18 cellular contexts compared by ENCODE assay signal in the genomic region with DNA sequence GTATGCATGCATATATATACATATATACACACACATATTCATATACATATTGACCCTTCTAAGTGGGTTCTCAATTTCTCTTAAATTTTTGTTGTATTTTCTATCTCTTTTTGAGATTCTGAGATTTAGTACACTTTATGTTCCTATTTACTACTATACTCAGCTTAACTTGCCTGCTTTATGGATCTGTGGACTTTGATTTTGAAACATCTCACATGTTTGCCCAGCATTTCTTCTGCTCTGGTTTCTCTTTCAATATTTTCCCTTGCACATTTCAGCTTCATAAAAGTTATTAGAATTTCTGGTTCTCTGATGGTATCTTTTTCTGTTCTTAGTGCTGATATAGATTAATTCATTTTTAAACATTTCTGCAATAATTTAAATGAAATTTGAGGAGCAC.
DNase-seq lines count a peak whose midpoint lies in the region; ATAC-seq, FAIRE-seq and TF ChIP-seq lines count a peak whose summit lies in the region.
"Had no signal": no experiment of that assay in that cellular context is flagged by ENCODE, and none has a peak within 500 bp of the region (broad histone marks: within the 10 kb centered on the region; RNA-seq: fewer than 3 reads in every experiment).

No MANE protein-coding gene starts in this region.

- no peak overlapping the region for H3K27ac Mint-ChIP-seq in activated naive CD4-positive, alpha-beta T cell treated with anti-CD3 and anti-CD28 coated beads for 36 hours
- H3K27ac Mint-ChIP-seq: CD4-positive, alpha-beta memory T cell had no signal

- CTCF ChIA-PET in activated naive CD4-positive, alpha-beta T cell treated with anti-CD3 and anti-CD28 coated beads for 36 hours (lab: Charles Lee) = no interaction called here

- no peaks in the 10 kb centered on the region for H3K9me2 ChIP-seq in MM.1S (replicated peaks; ENCODE audit: insufficient read depth, low read length)

- no peak overlapping the region for H2AFZ ChIP-seq in MM.1S (ENCODE audit: low read length)
- H2AFZ ChIP-seq: GM23248 had no signal

- ATAC-seq in left lobe of liver (peak; percentile 77), upper lobe of left lung (ENCODE audit: low FRiP score in 2 of 2) (no peak)

- no peak overlapping the region for H3K4me3 ChIP-seq in MM.1S (ENCODE audit: low read length)
- no peak overlapping the region for H3K4me3 ChIP-seq in small intestine (ENCODE audit: low read depth in 1 of 2, low read length in 2 of 2)
- H3K4me3 ChIP-seq in upper lobe of left lung = no peak overlapping the region
- H3K4me3 ChIP-seq: GM23248 had no signal

- H3K4me1 ChIP-seq in MM.1S (ENCODE audit: low read length) (0 out of 2 replicates have a peak, but pooled peaks cover 7% of the 10 kb centered on the region), small intestine (ENCODE audit: control insufficient read depth in 2 of 2, insufficient read depth in 1 of 2, low read depth in 1 of 2, low read length in 1 of 2) (no peaks in the 10 kb centered on the region), upper lobe of left lung (no peaks in the 10 kb centered on the region)

- TF ChIP-seq CTCF in MM.1S (IDR thresholded peaks at IDR 0.05; ENCODE audit: low read length) = no peak
- no peak for TF ChIP-seq CTCF in upper lobe of left lung (IDR thresholded peaks at IDR 0.05)

- FAIRE-seq in small intestine (lab: Jason Lieb, UNC) = no peak
- FAIRE-seq: G401.6, GM12892, H1 had no signal

- H3K27ac ChIP-seq in MM.1S (ENCODE audit: low read length) (no peak overlapping the region), small intestine (ENCODE audit: low read depth in 1 of 2, low read length in 1 of 2) (no peak overlapping the region), upper lobe of left lung (no peak overlapping the region)
- H3K27ac ChIP-seq: GM23248 had no signal

- TF ChIP-seq POLR2A in upper lobe of left lung (IDR thresholded peaks at IDR 0.05) = no peak

- intact Hi-C loops in activated naive CD4-positive, alpha-beta T cell treated with anti-CD3 and anti-CD28 coated beads for 36 hours (cut with micrococcal nuclease) = no loop called here

- H3K9ac ChIP-seq in MM.1S (ENCODE audit: low read length) = no peak overlapping the region
- H3K9ac ChIP-seq: GM23248 had no signal

- no peaks in the 10 kb centered on the region for H4K20me1 ChIP-seq in MM.1S (ENCODE audit: insufficient read depth, low read length)

- H3K27me3 ChIP-seq in MM.1S (replicated peaks; ENCODE audit: insufficient read depth, low read length) = no peaks in the 10 kb centered on the region
- no peaks in the 10 kb centered on the region for H3K27me3 ChIP-seq in small intestine (ENCODE audit: control insufficient read depth in 2 of 2, insufficient read depth in 2 of 2, low read length in 2 of 2)
- H3K27me3 ChIP-seq in upper lobe of left lung = no peaks in the 10 kb centered on the region

- H3K27me3 Mint-ChIP-seq in activated naive CD4-positive, alpha-beta T cell treated with anti-CD3 and anti-CD28 coated beads for 36 hours (ENCODE audit: low read depth) = no peaks in the 10 kb centered on the region
- H3K27me3 Mint-ChIP-seq: CD4-positive, alpha-beta memory T cell had no signal

- H3K9me3 ChIP-seq in MM.1S (replicated peaks; ENCODE audit: insufficient read depth, low read length) (no peaks in the 10 kb centered on the region), small intestine (ENCODE audit: control insufficient read depth, low read depth) (no peaks in the 10 kb centered on the region), upper lobe of left lung (peaks cover 0 to 10% (median 6%) of the 10 kb centered on the region in 4 donors)

- DNase-seq in MM.1S = peak; percentile 16
- DNase-seq in left lobe of liver (ENCODE audit: low spot score) = no peak
- DNase-seq in small intestine = peak; percentile 4
- no peak for DNase-seq in iPS-NIHi11 (ENCODE audit: low spot score)
- DNase-seq in upper lobe of left lung = no peak
- no peak for DNase-seq in activated naive CD4-positive, alpha-beta T cell treated with anti-CD3 and anti-CD28 coated beads for 36 hours
- DNase-seq: C1 segment of cervical spinal cord; Calu3; CD4-positive, alpha-beta memory T cell; COR-L47; DMS153; DND-41; GM23248; H7; HCEC 1CT had no signal

- H3K4me1 Mint-ChIP-seq in activated naive CD4-positive, alpha-beta T cell treated with anti-CD3 and anti-CD28 coated beads for 36 hours (ENCODE audit: low read depth) = no peaks in the 10 kb centered on the region
- H3K4me1 Mint-ChIP-seq: CD4-positive, alpha-beta memory T cell had no signal

- no peak overlapping the region for H3K4me3 Mint-ChIP-seq in activated naive CD4-positive, alpha-beta T cell treated with anti-CD3 and anti-CD28 coated beads for 36 hours
- H3K4me3 Mint-ChIP-seq: CD4-positive, alpha-beta memory T cell had no signal

- no peaks in the 10 kb centered on the region for H3K79me2 ChIP-seq in MM.1S (ENCODE audit: low read length)

- no peak for TF ChIP-seq EP300 in upper lobe of left lung (IDR thresholded peaks at IDR 0.05)

- peaks cover 15% of the 10 kb centered on the region for H3K9me3 Mint-ChIP-seq in activated naive CD4-positive, alpha-beta T cell treated with anti-CD3 and anti-CD28 coated beads for 36 hours

- no peaks in the 10 kb centered on the region for H3F3A ChIP-seq in MM.1S (ENCODE audit: insufficient read depth, low read length)

- no peaks in the 10 kb centered on the region for H3K36me3 Mint-ChIP-seq in activated naive CD4-positive, alpha-beta T cell treated with anti-CD3 and anti-CD28 coated beads for 36 hours (ENCODE audit: low read depth)
- H3K36me3 Mint-ChIP-seq: CD4-positive, alpha-beta memory T cell had no signal

- H3K36me3 ChIP-seq in MM.1S (replicated peaks; ENCODE audit: insufficient read depth, low read length) (no peaks in the 10 kb centered on the region), small intestine (ENCODE audit: control insufficient read depth in 2 of 2, insufficient read depth in 2 of 2, low read length in 2 of 2) (no peaks in the 10 kb centered on the region), upper lobe of left lung (no peaks in the 10 kb centered on the region)

- H3K4me2 ChIP-seq in MM.1S (ENCODE audit: low read depth, low read length) = no peak overlapping the region

Comparison
In these comparisons a context has a peak if more than half of its experiments do, and no peak if none do; other contexts are left out.
1. DNase-seq: peak in MM.1S (single experiment) and small intestine (single experiment); none in left lobe of liver (single experiment), iPS-NIHi11 (single experiment), upper lobe of left lung (0 of 2) and activated naive CD4-positive, alpha-beta T cell treated with anti-CD3 and anti-CD28 coated beads for 36 hours (single experiment).